ENCODE assay signal across 2 cellular contexts in the genomic region with DNA sequence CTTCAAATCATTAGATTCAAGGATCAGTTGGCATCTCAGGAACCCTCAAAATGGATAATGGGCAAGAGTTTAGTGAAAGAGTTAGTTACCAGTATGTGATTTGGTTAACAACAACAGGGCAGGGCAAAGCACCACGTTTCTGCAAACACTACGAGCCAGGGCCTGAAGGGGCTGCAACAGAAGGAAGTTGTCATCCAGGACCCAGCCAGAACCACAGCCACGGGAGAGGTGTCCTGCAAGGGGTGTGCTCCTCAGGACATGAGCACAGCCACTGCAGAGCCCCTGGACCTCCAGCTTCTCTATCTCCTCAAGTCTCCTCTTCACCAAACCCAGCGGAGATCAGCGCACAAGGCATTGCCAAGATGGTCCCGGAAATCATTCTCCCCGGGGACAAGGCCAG.
TF ChIP-seq lines count a peak whose summit lies in the region.

No MANE protein-coding gene starts in this region.

TF ChIP-seq in SK-N-SH, 30 proteins besides CTCF, POLR2A, EP300 and RAD21 (continued from another document):
- TF ChIP-seq REST (IDR thresholded peaks at IDR 0.05; ENCODE audit: low read depth, low read length) (no peak), SIN3A (IDR thresholded peaks at IDR 0.05; ENCODE audit: borderline replicate concordance, low read depth, low read length) (no peak), EZH2phosphoT487 (IDR thresholded peaks at IDR 0.05; ENCODE audit: borderline replicate concordance, low read depth) (no peak), NFIC (IDR thresholded peaks at IDR 0.05; ENCODE audit: borderline replicate concordance) (no peak), YY1 (IDR thresholded peaks at IDR 0.05; ENCODE audit: low read depth) (no peak), CHD2 (IDR thresholded peaks at IDR 0.05; ENCODE audit: low read length, partially characterized antibody) (no peak), MAX (IDR thresholded peaks at IDR 0.05; ENCODE audit: low read depth) (no peak), TCF12 (IDR thresholded peaks at IDR 0.05) (no peak), TEAD4 (IDR thresholded peaks at IDR 0.05; ENCODE audit: borderline replicate concordance, insufficient read depth) (no peak), NRF1 (IDR thresholded peaks at IDR 0.05; ENCODE audit: low read depth, low read length) (no peak), GATA2 (CRISPR knock-in tag; IDR thresholded peaks at IDR 0.05) (no peak), FOXM1 (IDR thresholded peaks at IDR 0.05; ENCODE audit: low read depth) (no peak), TAF1 (IDR thresholded peaks at IDR 0.05; ENCODE audit: borderline replicate concordance, low read depth, low read length) (no peak), ELF1 (IDR thresholded peaks at IDR 0.05) (no peak)
- TF ChIP-seq, protein P1, sequence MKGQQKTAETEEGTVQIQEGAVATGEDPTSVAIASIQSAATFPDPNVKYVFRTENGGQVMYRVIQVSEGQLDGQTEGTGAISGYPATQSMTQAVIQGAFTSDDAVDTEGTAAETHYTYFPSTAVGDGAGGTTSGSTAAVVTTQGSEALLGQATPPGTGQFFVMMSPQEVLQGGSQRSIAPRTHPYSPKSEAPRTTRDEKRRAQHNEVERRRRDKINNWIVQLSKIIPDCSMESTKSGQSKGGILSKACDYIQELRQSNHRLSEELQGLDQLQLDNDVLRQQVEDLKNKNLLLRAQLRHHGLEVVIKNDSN (IDR thresholded peaks at IDR 0.05; ENCODE audit: borderline replicate concordance, low read depth): no peak
- TF ChIP-seq, protein P2, sequence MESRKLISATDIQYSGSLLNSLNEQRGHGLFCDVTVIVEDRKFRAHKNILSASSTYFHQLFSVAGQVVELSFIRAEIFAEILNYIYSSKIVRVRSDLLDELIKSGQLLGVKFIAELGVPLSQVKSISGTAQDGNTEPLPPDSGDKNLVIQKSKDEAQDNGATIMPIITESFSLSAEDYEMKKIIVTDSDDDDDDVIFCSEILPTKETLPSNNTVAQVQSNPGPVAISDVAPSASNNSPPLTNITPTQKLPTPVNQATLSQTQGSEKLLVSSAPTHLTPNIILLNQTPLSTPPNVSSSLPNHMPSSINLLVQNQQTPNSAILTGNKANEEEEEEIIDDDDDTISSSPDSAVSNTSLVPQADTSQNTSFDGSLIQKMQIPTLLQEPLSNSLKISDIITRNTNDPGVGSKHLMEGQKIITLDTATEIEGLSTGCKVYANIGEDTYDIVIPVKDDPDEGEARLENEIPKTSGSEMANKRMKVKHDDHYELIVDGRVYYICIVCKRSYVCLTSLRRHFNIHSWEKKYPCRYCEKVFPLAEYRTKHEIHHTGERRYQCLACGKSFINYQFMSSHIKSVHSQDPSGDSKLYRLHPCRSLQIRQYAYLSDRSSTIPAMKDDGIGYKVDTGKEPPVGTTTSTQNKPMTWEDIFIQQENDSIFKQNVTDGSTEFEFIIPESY (IDR thresholded peaks at IDR 0.05; ENCODE audit: borderline replicate concordance, low read depth): no peak
TF ChIP-seq in SK-N-SH: peak in this region for 0.

TF ChIP-seq in SK-N-SH treated with all-trans-retinoic acid at 6 μM for 48 hours, 23 proteins besides CTCF, POLR2A, EP300 and RAD21 (continued from another document):
- no peak for TF ChIP-seq PATZ1 (CRISPR knock-in tag; IDR thresholded peaks at IDR 0.05; ENCODE audit: borderline replicate concordance)
- no peak for TF ChIP-seq GLIS3 (CRISPR knock-in tag; IDR thresholded peaks at IDR 0.05)
- no peak for TF ChIP-seq ZNF565 (CRISPR knock-in tag; conservative IDR thresholded peaks at IDR 0.05; ENCODE audit: low read depth)
- TF ChIP-seq, protein P3, sequence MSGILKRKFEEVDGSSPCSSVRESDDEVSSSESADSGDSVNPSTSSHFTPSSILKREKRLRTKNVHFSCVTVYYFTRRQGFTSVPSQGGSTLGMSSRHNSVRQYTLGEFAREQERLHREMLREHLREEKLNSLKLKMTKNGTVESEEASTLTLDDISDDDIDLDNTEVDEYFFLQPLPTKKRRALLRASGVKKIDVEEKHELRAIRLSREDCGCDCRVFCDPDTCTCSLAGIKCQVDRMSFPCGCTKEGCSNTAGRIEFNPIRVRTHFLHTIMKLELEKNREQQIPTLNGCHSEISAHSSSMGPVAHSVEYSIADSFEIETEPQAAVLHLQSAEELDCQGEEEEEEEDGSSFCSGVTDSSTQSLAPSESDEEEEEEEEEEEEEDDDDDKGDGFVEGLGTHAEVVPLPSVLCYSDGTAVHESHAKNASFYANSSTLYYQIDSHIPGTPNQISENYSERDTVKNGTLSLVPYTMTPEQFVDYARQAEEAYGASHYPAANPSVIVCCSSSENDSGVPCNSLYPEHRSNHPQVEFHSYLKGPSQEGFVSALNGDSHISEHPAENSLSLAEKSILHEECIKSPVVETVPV (CRISPR knock-in tag; IDR thresholded peaks at IDR 0.05): no peak
- TF ChIP-seq BACH2 (CRISPR knock-in tag; IDR thresholded peaks at IDR 0.05; ENCODE audit: borderline replicate concordance): no peak
